8 cellular contexts compared by ENCODE assay signal in the genomic region with DNA sequence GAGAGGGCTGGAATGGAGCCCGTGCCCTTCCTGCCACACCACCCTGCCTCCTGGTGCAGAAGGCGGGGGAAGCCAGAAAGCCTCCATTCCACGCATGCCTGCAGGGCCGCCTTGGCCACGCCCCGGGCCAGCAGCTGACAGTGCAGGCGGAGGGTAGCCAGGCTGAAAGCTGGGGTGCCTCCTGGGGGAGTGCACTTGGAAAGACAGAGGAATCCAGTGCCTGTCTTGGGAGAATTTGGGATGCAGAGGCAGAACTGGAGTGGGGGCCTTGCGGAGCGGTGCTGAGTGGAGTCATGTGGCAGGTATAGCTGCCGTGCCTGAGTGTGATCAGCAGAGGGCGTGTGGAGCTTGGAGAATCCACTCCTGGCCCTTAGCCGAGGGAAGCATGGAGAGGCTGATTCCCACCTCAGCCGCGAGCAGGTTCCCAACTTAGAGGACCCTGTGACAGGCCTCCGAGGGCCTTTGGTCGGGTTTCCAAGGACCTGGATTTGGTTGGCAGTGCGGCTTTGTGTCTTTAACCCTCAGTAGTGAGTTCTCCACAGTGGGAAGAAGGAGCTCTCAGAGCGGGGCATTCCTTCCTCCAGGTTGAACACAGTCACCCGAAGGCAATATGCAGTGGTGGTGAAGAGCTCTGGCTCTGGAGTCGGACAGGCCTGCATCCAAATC. TPM values are rescaled to one million over a fixed set of nuclear protein-coding genes. Genes with fewer than 3 reads are reported as not detected.
DNase-seq lines count a peak whose midpoint lies in the region; ATAC-seq, FAIRE-seq and TF ChIP-seq lines count a peak whose summit lies in the region.

No MANE protein-coding gene starts in this region.

- H3K4me1 ChIP-seq in kidney (ENCODE audit: control insufficient read depth in 1 of 2, insufficient read depth in 1 of 2, low read depth in 1 of 2, low read length in 2 of 2), result peaks cover 6 to 19% of the 10 kb centered on the region in 2 donors

- H3K9ac ChIP-seq in kidney (ENCODE audit: low read length in 2 of 2), result peak overlapping the region in 1 of 2 donors; percentile 56

- ATAC-seq in HG02970 (IDR thresholded peaks at IDR 0.05; ENCODE audit: low FRiP score, unreplicated experiment), result peak; percentile 54
- peak; percentile 92 for ATAC-seq in activated B cell treated with CpG ODN at 0.5 μM for 24 hours (ENCODE audit: low read depth)
- no peak for ATAC-seq in GM19397 (IDR thresholded peaks at IDR 0.05; ENCODE audit: unreplicated experiment)

- H3K9me3 ChIP-seq in kidney (ENCODE audit: control insufficient read depth in 1 of 2, low read length in 2 of 2), result no peaks in the 10 kb centered on the region

- no peak overlapping the region for H3K27ac Mint-ChIP-seq in activated B cell treated with CpG ODN at 0.5 μM for 24 hours

- FAIRE-seq in kidney (lab: Jason Lieb, UNC), result no peak

- H3K4me3 ChIP-seq in GM12864 (ENCODE audit: low read depth, low read length) (peak overlapping the region; percentile 18), kidney (ENCODE audit: low read length in 2 of 2) (peak overlapping the region; percentile 60 to 77)

- intact Hi-C loops in activated B cell treated with CpG ODN at 0.5 μM for 24 hours (cut with micrococcal nuclease), result loop anchor here (1.0 to 5.0 kb wide), 3 partner anchors 9 to 65 kb away; partner anchors contain the start of gene URM1
- intact Hi-C loops in kidney (cut with DNase I), result no loop called here

- peak overlapping the region; percentile 80 for H3K4me3 Mint-ChIP-seq in activated B cell treated with CpG ODN at 0.5 μM for 24 hours

- no peaks in the 10 kb centered on the region for H3K36me3 Mint-ChIP-seq in activated B cell treated with CpG ODN at 0.5 μM for 24 hours (ENCODE audit: low read depth)

- CTCF ChIA-PET in activated B cell treated with CpG ODN at 0.5 μM for 24 hours (lab: Charles Lee), result interaction anchor here (0.8 to 3.3 kb wide), 17 partner anchors 8 to 221 kb away, joined by 3 to 27 read pairs (median 4); partner anchors contain the start of genes CERCAM and URM1

- H3K36me3 ChIP-seq in kidney (ENCODE audit: control insufficient read depth in 1 of 2, insufficient read depth in 2 of 2, low read length in 2 of 2), result no peaks in the 10 kb centered on the region

- TF ChIP-seq CTCF in GM12864 (IDR thresholded peaks at IDR 0.05; ENCODE audit: low read depth, low read length, missing control alignments) (peak; percentile 95), activated B cell treated with CpG ODN at 0.5 μM for 24 hours (IDR thresholded peaks at IDR 0.05) (peak; percentile 70), kidney (IDR thresholded peaks at IDR 0.05; ENCODE audit: borderline replicate concordance, extremely low read depth, insufficient read depth) (peak; percentile 89)

- POLR2A ChIA-PET in activated B cell treated with CpG ODN at 0.5 μM for 24 hours (lab: Charles Lee), result interaction anchor here (0.5 to 1.5 kb wide), 4 partner anchors 9 to 1491 kb away, joined by 3 to 17 read pairs (median 4); partner anchors contain the start of genes SLC27A4 and URM1

- peak overlapping the region in 1 of 2 donors; percentile 8 for H3K27ac ChIP-seq in kidney (ENCODE audit: low read depth in 2 of 2, low read length in 2 of 2)

- no peaks in the 10 kb centered on the region for H3K27me3 Mint-ChIP-seq in activated B cell treated with CpG ODN at 0.5 μM for 24 hours

- no peak for DNase-seq in GM12864 (ENCODE audit: low read depth)
- peak; percentile 94 for DNase-seq in NCI-H2171 treated with DMSO at 0.1 percent for 48 hours (lab: John Stamatoyannopoulos, UW)
- peak; percentile 48 for DNase-seq in activated B cell treated with CpG ODN at 0.5 μM for 24 hours
- DNase-seq in central memory CD4-positive, alpha-beta T cell, result peak; percentile 59
- DNase-seq in kidney, result peak; percentile 91
- peak; percentile 39 to 40 for DNase-seq in stimulated activated CD4-positive, alpha-beta T cell treated with anti-CD3 and anti-CD28 coated beads, Interleukin-15, amount 100 ng/mL, for 1 hour (ENCODE audit: low read depth in 1 of 2, low spot score in 1 of 2)

- peaks cover 13% of the 10 kb centered on the region for H3K4me1 Mint-ChIP-seq in activated B cell treated with CpG ODN at 0.5 μM for 24 hours

- H3K9me3 Mint-ChIP-seq in activated B cell treated with CpG ODN at 0.5 μM for 24 hours, result no peaks in the 10 kb centered on the region

RNA-seq across cellular contexts. Expression of gene URM1, which starts 9.1 kb away (rescaled TPM):
- total RNA-seq in activated B cell treated with CpG ODN at 0.5 μM for 24 hours, result 55.8 and 65.1 TPM in 2 replicates
- 55.2 TPM for total RNA-seq in kidney
- polyA plus RNA-seq in kidney (ENCODE audit: insufficient read depth, low read depth, low replicate concordance), result 55.9 TPM

RNA-seq across cellular contexts. Expression of gene SLC27A4, which starts 21.8 kb away (rescaled TPM):
- total RNA-seq in activated B cell treated with CpG ODN at 0.5 μM for 24 hours (13.6 and 14.4 TPM in 2 replicates), kidney (29.3 TPM)
- 58.7 TPM for polyA plus RNA-seq in kidney (ENCODE audit: insufficient read depth, low read depth, low replicate concordance)

RNA-seq across cellular contexts. Expression of gene COQ4, which starts 39.5 kb away (rescaled TPM):
- total RNA-seq in activated B cell treated with CpG ODN at 0.5 μM for 24 hours (36.2 and 45.6 TPM in 2 replicates), kidney (59.7 TPM)
- polyA plus RNA-seq in kidney (ENCODE audit: insufficient read depth, low read depth, low replicate concordance), result 111 TPM

RNA-seq across cellular contexts. Expression of gene TRUB2, which starts 39.9 kb away (rescaled TPM):
- total RNA-seq in activated B cell treated with CpG ODN at 0.5 μM for 24 hours, result 28.0 and 32.6 TPM in 2 replicates
- total RNA-seq in kidney, result 22.4 TPM
- 40.8 TPM for polyA plus RNA-seq in kidney (ENCODE audit: insufficient read depth, low read depth, low replicate concordance)

RNA-seq across cellular contexts. Expression of gene CERCAM, which starts 58.5 kb away (rescaled TPM):
- total RNA-seq in activated B cell treated with CpG ODN at 0.5 μM for 24 hours (1.7 TPM in 2 replicates), kidney (25.5 TPM)
- polyA plus RNA-seq in kidney (ENCODE audit: insufficient read depth, low read depth, low replicate concordance), result 19.7 TPM
